14 cellular contexts compared by ENCODE assay signal in genomic region chr10:33860994-33861393, GRCh38.
"Had no signal": no experiment of that assay in that cellular context is flagged by ENCODE, and none has a peak within 500 bp of the region (broad histone marks: within the 10 kb centered on the region; RNA-seq: fewer than 3 reads in every experiment).

No MANE protein-coding gene starts in this region.

- H3K9me3 ChIP-seq: lower lobe of right lung, tibial nerve had no signal

- H3K4me1 ChIP-seq: foreskin keratinocyte, lower lobe of right lung, neural progenitor cell, parathyroid adenoma had no signal

- DNase-seq: activated CD4-positive, alpha-beta T cell treated with anti-CD3 and anti-CD28 coated beads, Interleukin-2, amount 50 U/mL, for 4 hours; activated CD4-positive, CD25-positive, alpha-beta regulatory T cell treated with anti-CD3 and anti-CD28 coated beads, Interleukin-2, amount 50 U/mL, for 72 hours; activated naive CD4-positive, alpha-beta T cell treated with Interleukin-2 at 50 U/mL for 16 hours; activated T-cell treated with anti-CD3 and anti-CD28 coated beads for 4 hours; aorta; endodermal cell; erythroblast; foreskin keratinocyte; lower lobe of right lung; stimulated activated CD4-positive, alpha-beta T cell treated with anti-CD3 and anti-CD28 coated beads, Interleukin-4, amount 100 ng/mL, for 1 hour; stimulated activated naive B cell treated with anti-CD40 and anti-IgM and Interleukin-4, amounts not matched to agents 10 μg/mL and 1 μg/mL and 100 μg/mL, for 72 hours had no signal

- H3K27ac ChIP-seq: foreskin keratinocyte, lower lobe of right lung, neural progenitor cell, parathyroid adenoma, tibial nerve had no signal

- H3K4me3 ChIP-seq: lower lobe of right lung, neural progenitor cell, tibial nerve had no signal

- H3K27me3 ChIP-seq: foreskin keratinocyte, neural progenitor cell, tibial nerve had no signal

- ATAC-seq: foreskin keratinocyte; lower lobe of right lung; stimulated activated naive B cell treated with anti-CD40 and anti-IgM and Interleukin-4, amounts not matched to agents 10 μg/mL and 1 μg/mL and 100 μg/mL, for 72 hours had no signal

- H3K36me3 ChIP-seq: lower lobe of right lung, neural progenitor cell, tibial nerve had no signal
